Comparison of ENCODE assay signal across 13 cellular contexts in genomic region chr1:22208265-22208972, GRCh38.
DNase-seq lines count a peak whose midpoint lies in the region; ATAC-seq and TF ChIP-seq lines count a peak whose summit lies in the region.
"Had no signal": no experiment of that assay in that cellular context is flagged by ENCODE, and none has a peak within 500 bp of the region (broad histone marks: within the 10 kb centered on the region; RNA-seq: fewer than 3 reads in every experiment).

No MANE protein-coding gene starts in this region.

- no peaks in the 10 kb centered on the region for H3K36me3 ChIP-seq in PC-3 (ENCODE audit: low read depth, low read length)
- H3K36me3 ChIP-seq in CD4-positive, alpha-beta memory T cell (ENCODE audit: insufficient read depth, low read length), result no peaks in the 10 kb centered on the region
- H3K36me3 ChIP-seq: heart left ventricle, left lung, thyroid gland had no signal

- H3K9ac ChIP-seq in PC-3 (ENCODE audit: low read length), result no peak overlapping the region

- no peak overlapping the region for H3K4me3 Mint-ChIP-seq in glutamatergic neuron (ENCODE audit: unreplicated experiment)
- H3K4me3 Mint-ChIP-seq in CD4-positive, alpha-beta memory T cell, result no peak overlapping the region
- H3K4me3 Mint-ChIP-seq: T-cell had no signal

- peaks cover 14% of the 10 kb centered on the region; the same call in 1 of the 2 replicates for H3K27me3 ChIP-seq in PC-3 (ENCODE audit: low read length)
- H3K27me3 ChIP-seq in CD4-positive, alpha-beta memory T cell (ENCODE audit: insufficient read depth, low read length), result peaks cover 4% of the 10 kb centered on the region
- H3K27me3 ChIP-seq: thyroid gland had no signal

- H3F3A ChIP-seq in PC-3 (ENCODE audit: low read length, unreplicated experiment), result no peaks in the 10 kb centered on the region

- no peaks in the 10 kb centered on the region for H3K36me3 Mint-ChIP-seq in glutamatergic neuron (ENCODE audit: unreplicated experiment)
- no peaks in the 10 kb centered on the region for H3K36me3 Mint-ChIP-seq in CD4-positive, alpha-beta memory T cell
- H3K36me3 Mint-ChIP-seq: T-cell had no signal

- DNase-seq in NCI-H1105 treated with DMSO at 0.1 percent for 48 hours (lab: John Stamatoyannopoulos, UW) (peak; percentile 21), NCI-H1105 (lab: John Stamatoyannopoulos, UW) (no peak), PC-3 (peak; percentile 30), glutamatergic neuron (peak; percentile 69), sciatic nerve (ENCODE audit: low spot score) (peak; percentile 42), left cardiac atrium (no peak)
- DNase-seq in CD4-positive, alpha-beta memory T cell, result no peak
- DNase-seq: heart left ventricle, NCI-H187, T-cell, thyroid gland had no signal

- H3K27me3 Mint-ChIP-seq in glutamatergic neuron (ENCODE audit: unreplicated experiment), result peaks cover 13% of the 10 kb centered on the region
- peaks cover 42 to 64% of the 10 kb centered on the region in 2 donors for H3K27me3 Mint-ChIP-seq in CD4-positive, alpha-beta memory T cell

- peaks cover 10% of the 10 kb centered on the region for H3K4me1 Mint-ChIP-seq in glutamatergic neuron (ENCODE audit: low read depth, unreplicated experiment)
- peaks cover 0 to 1% (median 0%) of the 10 kb centered on the region in 4 donors for H3K4me1 Mint-ChIP-seq in CD4-positive, alpha-beta memory T cell
- H3K4me1 Mint-ChIP-seq: T-cell had no signal

- no peaks in the 10 kb centered on the region for H3K9me3 ChIP-seq in PC-3 (ENCODE audit: low read length)
- no peaks in the 10 kb centered on the region for H3K9me3 ChIP-seq in CD4-positive, alpha-beta memory T cell (ENCODE audit: control insufficient read depth in 1 of 2, low read length in 2 of 2)
- H3K9me3 ChIP-seq: heart left ventricle, left lung, thyroid gland had no signal

- BruUV-seq in PC-3 (replicated peaks; lab: Mats Ljungman, UMichigan), result no TSS peak

- H3K4me1 ChIP-seq in PC-3 (ENCODE audit: insufficient read depth, low read length), result peaks cover 3% of the 10 kb centered on the region; the same call in 1 of the 2 replicates
- no peaks in the 10 kb centered on the region for H3K4me1 ChIP-seq in CD4-positive, alpha-beta memory T cell (ENCODE audit: insufficient read depth, low read length)
- H3K4me1 ChIP-seq: heart left ventricle had no signal

- H4K20me1 ChIP-seq in PC-3 (ENCODE audit: low read length), result no peaks in the 10 kb centered on the region

- peak; percentile 75 for TF ChIP-seq CTCF in PC-3 (conservative IDR thresholded peaks at IDR 0.05; ENCODE audit: low read depth, low read length)
- TF ChIP-seq CTCF in glutamatergic neuron (IDR thresholded peaks at IDR 0.05; ENCODE audit: partially characterized antibody, unreplicated experiment), result no peak

- H3K9me2 ChIP-seq in PC-3 (replicated peaks; ENCODE audit: low read length), result no peaks in the 10 kb centered on the region

- POLR2A ChIA-PET in PC-3 (lab: Charles Lee; ENCODE audit: unreplicated experiment), result no interaction called here
- POLR2A ChIA-PET in CD4-positive, alpha-beta memory T cell (lab: Charles Lee; ENCODE audit: partially characterized antibody), result no interaction called here

- intact Hi-C loops in PC-3 (cut with micrococcal nuclease), result no loop called here
- intact Hi-C loops in sciatic nerve (cut with DNase I), result no loop called here
- intact Hi-C loops in CD4-positive, alpha-beta memory T cell (cut with micrococcal nuclease), result no loop called here
- intact Hi-C loops in left cardiac atrium (cut with DNase I), result no loop called here

- H3K27ac ChIP-seq in PC-3 (ENCODE audit: low read length), result no peak overlapping the region
- no peak overlapping the region for H3K27ac ChIP-seq in CD4-positive, alpha-beta memory T cell (ENCODE audit: low read depth, low read length)
- H3K27ac ChIP-seq: heart left ventricle, left lung, thyroid gland had no signal

- peaks cover 1% of the 10 kb centered on the region for H3K9me3 Mint-ChIP-seq in glutamatergic neuron (ENCODE audit: unreplicated experiment)
- H3K9me3 Mint-ChIP-seq in CD4-positive, alpha-beta memory T cell, result no peaks in the 10 kb centered on the region
- H3K9me3 Mint-ChIP-seq: T-cell had no signal

- CTCF ChIA-PET in PC-3 (lab: Charles Lee), result no interaction called here
- CTCF ChIA-PET in CD4-positive, alpha-beta memory T cell (lab: Charles Lee; ENCODE audit: partially characterized antibody), result no interaction called here

- no peak overlapping the region for H3K4me3 ChIP-seq in PC-3 (ENCODE audit: low read length)
- H3K4me3 ChIP-seq in CD4-positive, alpha-beta memory T cell (ENCODE audit: low read length in 2 of 2), result no peak overlapping the region
- H3K4me3 ChIP-seq: heart left ventricle, left lung, thyroid gland had no signal

- H3K79me2 ChIP-seq in PC-3 (ENCODE audit: low read length), result no peaks in the 10 kb centered on the region

- H3K4me2 ChIP-seq in PC-3 (ENCODE audit: low read length), result no peak overlapping the region

- no peak overlapping the region for H3K27ac Mint-ChIP-seq in glutamatergic neuron (ENCODE audit: unreplicated experiment)
- H3K27ac Mint-ChIP-seq in CD4-positive, alpha-beta memory T cell, result no peak overlapping the region
- H3K27ac Mint-ChIP-seq: T-cell had no signal

- H2AFZ ChIP-seq in PC-3 (ENCODE audit: low read length), result no peak overlapping the region

- ATAC-seq in PC-3 (no peak), sciatic nerve (no peak), HG02973 (IDR thresholded peaks at IDR 0.05; ENCODE audit: unreplicated experiment) (no peak), left cardiac atrium (no peak)
- ATAC-seq: heart left ventricle, left lung, T-cell had no signal

Comparison
In these comparisons a context has a peak if more than half of its experiments do, and no peak if none do; other contexts are left out.
1. DNase-seq: peak in NCI-H1105 treated with DMSO at 0.1 percent for 48 hours (single experiment), PC-3 (single experiment), glutamatergic neuron (single experiment) and sciatic nerve (single experiment); none in NCI-H1105 (single experiment), CD4-positive, alpha-beta memory T cell (0 of 5) and left cardiac atrium (single experiment).